ENCODE assay signal across 9 cellular contexts in the genomic region with DNA sequence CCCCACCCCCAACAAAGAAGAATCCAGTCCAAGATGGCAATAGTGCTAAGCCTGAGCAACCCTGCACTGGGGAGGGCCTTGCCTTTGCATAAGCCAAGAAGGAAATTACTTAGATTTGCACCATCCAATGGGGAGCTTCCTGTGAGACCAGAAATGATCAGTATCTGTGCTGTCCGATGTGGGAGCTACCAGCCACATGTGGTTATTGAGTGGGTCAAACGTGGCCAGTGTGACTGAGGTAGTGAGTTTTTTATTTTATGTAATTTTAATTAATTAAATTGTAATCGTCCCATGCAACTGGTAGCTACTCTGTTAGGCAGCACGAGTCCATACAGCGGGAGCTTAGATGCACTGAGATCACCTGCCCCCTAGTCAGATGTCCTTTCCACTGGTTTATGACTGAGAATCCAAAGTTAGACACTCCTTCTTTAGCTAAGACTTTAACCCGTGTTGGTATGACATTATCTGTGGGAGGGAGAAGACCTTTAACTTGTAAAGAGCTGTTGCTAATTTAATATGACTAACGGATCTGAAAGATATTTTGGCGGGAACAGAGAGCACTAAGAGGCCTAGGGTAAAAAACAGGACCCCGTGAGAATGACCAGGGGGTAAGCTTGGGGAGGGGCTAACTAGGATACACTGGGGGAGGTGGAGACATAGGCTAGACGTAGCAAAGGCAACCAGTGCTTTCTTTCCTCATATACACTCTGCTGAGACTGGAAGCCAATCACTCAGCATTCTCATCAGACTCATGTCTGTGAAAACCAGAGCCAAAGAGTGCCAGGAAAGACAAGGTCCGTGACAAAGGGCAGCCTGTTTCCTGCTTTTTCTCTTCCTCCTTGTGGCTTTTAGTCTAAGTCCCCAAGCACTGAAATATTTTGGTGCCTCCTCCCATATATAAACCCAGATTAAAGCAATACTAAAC.
DNase-seq lines count a peak whose midpoint lies in the region; ATAC-seq and TF ChIP-seq lines count a peak whose summit lies in the region.
"Had no signal": no experiment of that assay in that cellular context is flagged by ENCODE, and none has a peak within 500 bp of the region (broad histone marks: within the 10 kb centered on the region; RNA-seq: fewer than 3 reads in every experiment).

No MANE protein-coding gene starts in this region.

- no peaks in the 10 kb centered on the region for H3K79me2 ChIP-seq in GM23338 (replicated peaks; ENCODE audit: insufficient read depth)

- 41 to 55% (median 52%) methylated on average over 11 of the region's 11 CpGs for WGBS in spleen, 5 donors

- H3K4me2 ChIP-seq in GM23338: no peak overlapping the region
- H3K4me2 ChIP-seq: SK-N-SH had no signal

- H2AFZ ChIP-seq in GM23338: peak overlapping the region; percentile 23

- no peak overlapping the region for H3K27ac ChIP-seq in GM23338 (ENCODE audit: low read depth)
- H3K27ac ChIP-seq in spleen: peak overlapping the region in 6 of 8 donors; percentile 35 to 73 (median 65)

- ATAC-seq in GM23338 (no peak), HG02970 (IDR thresholded peaks at IDR 0.05; ENCODE audit: low FRiP score, unreplicated experiment) (no peak)

- in situ Hi-C loops in SK-MEL-5 (cut with HindIII; ENCODE audit: low pct_unique_long_range_greater_than_20kb, low sequenced_read_pairs): no loop called here

- H3K9me3 ChIP-seq in spleen: no peaks in the 10 kb centered on the region
- H3K9me3 ChIP-seq: SK-N-SH had no signal

- CTCF ChIA-PET in GM10248 (lab: Yijun Ruan, JAX): interaction anchor here (0.8 to 6.6 kb wide), 9 partner anchors 9 to 235 kb away, joined by 3 to 30 read pairs (median 4); no protein-coding TSS in a partner anchor

- TF ChIP-seq CTCF in GM23338 (conservative IDR thresholded peaks at IDR 0.05; ENCODE audit: low read depth in 2 of 2) (no peak), spleen (IDR thresholded peaks at IDR 0.05 in 8 of 11, conservative IDR thresholded peaks at IDR 0.05 in 3 of 11) (no peak), GM10248 (IDR thresholded peaks at IDR 0.05; ENCODE audit: control extremely low read depth, extremely low read depth, low read depth, missing control alignments) (no peak)

- POLR2A ChIA-PET in GM10248 (lab: Yijun Ruan, JAX): interaction anchor here (1.4 kb wide), 1 partner anchor 98 kb away, joined by 4 read pairs; a partner anchor contains a TSS

- intact Hi-C loops in spleen (cut with DNase I; ENCODE audit: low total_unique reads): no loop called here

- no peaks in the 10 kb centered on the region for H3F3A ChIP-seq in GM23338 (replicated peaks; ENCODE audit: low read depth)

- H3K27me3 Mint-ChIP-seq in GM23338 (ENCODE audit: insufficient read depth, low read depth, poor library complexity): peaks cover 6% of the 10 kb centered on the region

- H3K36me3 Mint-ChIP-seq in GM23338 (ENCODE audit: low read depth): no peaks in the 10 kb centered on the region

- no peaks in the 10 kb centered on the region for H4K20me1 ChIP-seq in GM23338 (replicated peaks; ENCODE audit: insufficient read depth)

- no peak for TF ChIP-seq POLR2A in spleen (IDR thresholded peaks at IDR 0.05)

- no peak overlapping the region for H3K4me3 Mint-ChIP-seq in GM23338

- no peaks in the 10 kb centered on the region for H3K36me3 ChIP-seq in GM23338 (ENCODE audit: insufficient read depth)
- peaks cover 0 to 48% (median 4%) of the 10 kb centered on the region in 6 donors for H3K36me3 ChIP-seq in spleen

- H3K4me1 ChIP-seq in GM23338 (ENCODE audit: insufficient read depth) (peaks cover 4% of the 10 kb centered on the region; the same call in 1 of the 2 replicates), spleen (peaks cover 5 to 75% (median 58%) of the 10 kb centered on the region in 6 donors)

- DNase-seq in GM23338 (ENCODE audit: low spot score) (no peak), SK-MEL-5 (ENCODE audit: low read depth, low spot score) (peak; percentile 92), globus pallidus (ENCODE audit: low spot score) (peak; percentile 40), spleen (no peak), GM10248 (ENCODE audit: extremely low spot score) (no peak)
- DNase-seq in activated effector memory CD4-positive, alpha-beta T cell treated with anti-CD3 and anti-CD28 coated beads, Interleukin-2, amount 50 U/mL, for 16 hours: no peak
- DNase-seq: NCI-H1694, SK-N-SH had no signal

- H3K27ac Mint-ChIP-seq in GM23338: no peak overlapping the region

- peaks cover 4% of the 10 kb centered on the region; the same call in 1 of the 2 replicates for H3K9me2 ChIP-seq in GM23338 (ENCODE audit: insufficient read depth)
- H3K9me2 ChIP-seq: SK-N-SH had no signal

- no peaks in the 10 kb centered on the region for H3K27me3 ChIP-seq in GM23338 (ENCODE audit: insufficient read depth)
- no peaks in the 10 kb centered on the region for H3K27me3 ChIP-seq in spleen (replicated peaks in 1 of 7)

- peaks cover 8% of the 10 kb centered on the region; the same call in 1 of the 3 replicates for H3K4me1 Mint-ChIP-seq in GM23338

- no peak overlapping the region for H3K4me3 ChIP-seq in GM23338
- H3K4me3 ChIP-seq in spleen: no peak overlapping the region

- H3K9me3 Mint-ChIP-seq in GM23338: no peaks in the 10 kb centered on the region; the same call in 2 of the 3 replicates

TF ChIP-seq in GM23338, 12 proteins besides CTCF, POLR2A, EP300 and RAD21 (continues in another document):
- TF ChIP-seq, protein P1, sequence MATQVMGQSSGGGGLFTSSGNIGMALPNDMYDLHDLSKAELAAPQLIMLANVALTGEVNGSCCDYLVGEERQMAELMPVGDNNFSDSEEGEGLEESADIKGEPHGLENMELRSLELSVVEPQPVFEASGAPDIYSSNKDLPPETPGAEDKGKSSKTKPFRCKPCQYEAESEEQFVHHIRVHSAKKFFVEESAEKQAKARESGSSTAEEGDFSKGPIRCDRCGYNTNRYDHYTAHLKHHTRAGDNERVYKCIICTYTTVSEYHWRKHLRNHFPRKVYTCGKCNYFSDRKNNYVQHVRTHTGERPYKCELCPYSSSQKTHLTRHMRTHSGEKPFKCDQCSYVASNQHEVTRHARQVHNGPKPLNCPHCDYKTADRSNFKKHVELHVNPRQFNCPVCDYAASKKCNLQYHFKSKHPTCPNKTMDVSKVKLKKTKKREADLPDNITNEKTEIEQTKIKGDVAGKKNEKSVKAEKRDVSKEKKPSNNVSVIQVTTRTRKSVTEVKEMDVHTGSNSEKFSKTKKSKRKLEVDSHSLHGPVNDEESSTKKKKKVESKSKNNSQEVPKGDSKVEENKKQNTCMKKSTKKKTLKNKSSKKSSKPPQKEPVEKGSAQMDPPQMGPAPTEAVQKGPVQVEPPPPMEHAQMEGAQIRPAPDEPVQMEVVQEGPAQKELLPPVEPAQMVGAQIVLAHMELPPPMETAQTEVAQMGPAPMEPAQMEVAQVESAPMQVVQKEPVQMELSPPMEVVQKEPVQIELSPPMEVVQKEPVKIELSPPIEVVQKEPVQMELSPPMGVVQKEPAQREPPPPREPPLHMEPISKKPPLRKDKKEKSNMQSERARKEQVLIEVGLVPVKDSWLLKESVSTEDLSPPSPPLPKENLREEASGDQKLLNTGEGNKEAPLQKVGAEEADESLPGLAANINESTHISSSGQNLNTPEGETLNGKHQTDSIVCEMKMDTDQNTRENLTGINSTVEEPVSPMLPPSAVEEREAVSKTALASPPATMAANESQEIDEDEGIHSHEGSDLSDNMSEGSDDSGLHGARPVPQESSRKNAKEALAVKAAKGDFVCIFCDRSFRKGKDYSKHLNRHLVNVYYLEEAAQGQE (IDR thresholded peaks at IDR 0.05; ENCODE audit: unreplicated experiment): no peak
- TF ChIP-seq POLR2AphosphoS5 (IDR thresholded peaks at IDR 0.05; ENCODE audit: low read depth): no peak
- TF ChIP-seq, protein P2, sequence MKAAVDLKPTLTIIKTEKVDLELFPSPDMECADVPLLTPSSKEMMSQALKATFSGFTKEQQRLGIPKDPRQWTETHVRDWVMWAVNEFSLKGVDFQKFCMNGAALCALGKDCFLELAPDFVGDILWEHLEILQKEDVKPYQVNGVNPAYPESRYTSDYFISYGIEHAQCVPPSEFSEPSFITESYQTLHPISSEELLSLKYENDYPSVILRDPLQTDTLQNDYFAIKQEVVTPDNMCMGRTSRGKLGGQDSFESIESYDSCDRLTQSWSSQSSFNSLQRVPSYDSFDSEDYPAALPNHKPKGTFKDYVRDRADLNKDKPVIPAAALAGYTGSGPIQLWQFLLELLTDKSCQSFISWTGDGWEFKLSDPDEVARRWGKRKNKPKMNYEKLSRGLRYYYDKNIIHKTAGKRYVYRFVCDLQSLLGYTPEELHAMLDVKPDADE (IDR thresholded peaks at IDR 0.05): no peak

Comparison
In these comparisons a context has a peak if more than half of its experiments do, and no peak if none do; other contexts are left out.
1. DNase-seq: peak in SK-MEL-5 (single experiment) and globus pallidus (single experiment); none in GM23338 (single experiment), spleen (single experiment), GM10248 (single experiment) and activated effector memory CD4-positive, alpha-beta T cell treated with anti-CD3 and anti-CD28 coated beads, Interleukin-2, amount 50 U/mL, for 16 hours (single experiment).